Comparison of ENCODE assay signal across 1 cellular context in the genomic region with DNA sequence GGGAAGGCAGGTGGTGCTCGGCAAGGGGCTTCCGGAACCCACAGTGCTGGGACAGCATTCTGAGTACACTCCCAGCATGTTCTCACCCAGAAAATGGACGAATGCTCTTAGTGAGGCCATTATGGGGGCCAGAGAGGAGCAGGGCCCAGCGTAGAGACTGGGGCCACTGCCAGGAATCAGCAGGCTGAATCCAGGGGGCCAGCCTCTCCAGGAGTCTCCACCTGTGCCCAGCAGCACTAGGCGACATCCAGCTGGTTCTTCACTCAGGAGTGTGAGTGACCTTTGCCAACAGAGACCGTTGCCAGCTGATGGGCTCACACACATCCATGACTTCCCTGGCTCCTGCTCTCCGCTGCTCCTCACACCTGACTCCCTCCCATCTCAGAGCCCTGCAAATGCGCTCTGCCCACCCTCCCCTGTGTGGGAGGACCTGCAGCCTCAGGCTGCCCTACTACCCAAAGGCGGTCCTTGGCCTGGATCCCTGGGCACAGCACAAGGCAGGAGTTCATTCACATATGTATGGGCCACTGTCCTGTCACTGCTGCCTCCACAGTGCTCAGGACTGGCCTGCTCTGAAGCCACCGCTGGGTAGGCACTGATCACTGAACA.
TF ChIP-seq lines count a peak whose summit lies in the region.

No MANE protein-coding gene starts in this region.

TF ChIP-seq in IMR-90, 13 proteins besides CTCF, POLR2A, EP300 and RAD21 (continued from another document):
- TF ChIP-seq, protein P1, sequence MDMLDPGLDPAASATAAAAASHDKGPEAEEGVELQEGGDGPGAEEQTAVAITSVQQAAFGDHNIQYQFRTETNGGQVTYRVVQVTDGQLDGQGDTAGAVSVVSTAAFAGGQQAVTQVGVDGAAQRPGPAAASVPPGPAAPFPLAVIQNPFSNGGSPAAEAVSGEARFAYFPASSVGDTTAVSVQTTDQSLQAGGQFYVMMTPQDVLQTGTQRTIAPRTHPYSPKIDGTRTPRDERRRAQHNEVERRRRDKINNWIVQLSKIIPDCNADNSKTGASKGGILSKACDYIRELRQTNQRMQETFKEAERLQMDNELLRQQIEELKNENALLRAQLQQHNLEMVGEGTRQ (IDR thresholded peaks at IDR 0.05; ENCODE audit: low read depth, low read length) = no peak
- TF ChIP-seq BHLHE40 (IDR thresholded peaks at IDR 0.05; ENCODE audit: low read depth, low read length) (no peak), MXI1 (IDR thresholded peaks at IDR 0.05; ENCODE audit: borderline replicate concordance, low read depth, low read length) (no peak), MAFK (IDR thresholded peaks at IDR 0.05; ENCODE audit: low read depth, low read length) (no peak), CHD1 (IDR thresholded peaks at IDR 0.05; ENCODE audit: low read depth, low read length) (no peak), NFE2L2 (IDR thresholded peaks at IDR 0.05; ENCODE audit: low read depth, low read length) (no peak), RCOR1 (IDR thresholded peaks at IDR 0.05; ENCODE audit: insufficient replicate concordance, low read length) (no peak), ELK1 (IDR thresholded peaks at IDR 0.05; ENCODE audit: borderline replicate concordance, low read depth, low read length) (no peak), CEBPB (IDR thresholded peaks at IDR 0.05; ENCODE audit: low read depth, low read length) (no peak)
TF ChIP-seq in IMR-90: peak in this region for 0.
